ENCODE assay signal across 16 cellular contexts in the genomic region with DNA sequence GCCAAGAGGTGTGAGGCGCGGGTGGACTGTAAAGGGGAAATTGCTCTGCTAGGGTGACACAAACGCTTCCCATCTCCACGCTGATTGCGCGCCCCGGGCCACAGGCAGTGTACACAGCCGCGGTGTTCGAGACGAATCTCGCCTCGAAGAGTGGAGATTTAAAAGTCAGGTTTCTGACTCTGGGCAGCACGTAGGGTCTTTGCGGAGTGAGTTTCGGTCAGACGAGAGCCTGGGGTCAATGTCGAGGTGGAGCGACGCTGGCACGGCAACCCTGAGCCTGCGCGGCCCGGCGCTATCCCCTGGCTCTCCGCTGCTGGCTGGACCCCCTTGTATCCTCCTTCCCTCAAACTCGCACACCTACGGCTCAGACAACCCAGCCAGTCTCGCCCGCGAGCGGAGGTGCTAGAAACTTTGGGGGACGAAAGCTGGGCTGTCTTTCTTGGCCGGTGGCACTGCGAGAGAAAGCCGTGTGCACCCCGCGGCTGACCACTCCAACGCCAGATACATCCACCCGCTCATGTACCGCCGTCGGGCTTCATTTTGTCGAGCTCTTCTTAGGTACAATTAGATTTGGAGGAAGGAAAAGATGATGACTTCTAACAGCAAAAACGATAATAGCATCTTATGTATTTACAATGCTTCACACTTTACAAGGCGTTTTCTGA.
DNase-seq lines count a peak whose midpoint lies in the region; ATAC-seq and TF ChIP-seq lines count a peak whose summit lies in the region.
"Had no signal": no experiment of that assay in that cellular context is flagged by ENCODE, and none has a peak within 500 bp of the region (broad histone marks: within the 10 kb centered on the region; RNA-seq: fewer than 3 reads in every experiment).

No MANE protein-coding gene starts in this region.

- no peak for ATAC-seq in GM18873 (IDR thresholded peaks at IDR 0.05; ENCODE audit: low FRiP score, unreplicated experiment)
- ATAC-seq in HG03159 (IDR thresholded peaks at IDR 0.05; ENCODE audit: unreplicated experiment) = no peak
- ATAC-seq: heart right ventricle; left ventricle myocardium superior; naive thymus-derived CD8-positive, alpha-beta T cell had no signal

- no peaks in the 10 kb centered on the region for H3K9me3 Mint-ChIP-seq in nephron progenitor cell
- H3K9me3 Mint-ChIP-seq: naive thymus-derived CD8-positive, alpha-beta T cell had no signal

- no peak overlapping the region for H3K27ac Mint-ChIP-seq in nephron progenitor cell
- H3K27ac Mint-ChIP-seq: naive thymus-derived CD8-positive, alpha-beta T cell had no signal

- peaks cover 53% of the 10 kb centered on the region for H3K4me1 Mint-ChIP-seq in nephron progenitor cell

- TF ChIP-seq CTCF in nephron progenitor cell (IDR thresholded peaks at IDR 0.05) = no peak

- H3K27me3 Mint-ChIP-seq in nephron progenitor cell (ENCODE audit: low read depth, poor library complexity) = peaks cover 100% of the 10 kb centered on the region

- no peaks in the 10 kb centered on the region for H3K36me3 Mint-ChIP-seq in nephron progenitor cell (ENCODE audit: low read depth)
- H3K36me3 Mint-ChIP-seq: naive thymus-derived CD8-positive, alpha-beta T cell had no signal

- DNase-seq in NCI-H748 (lab: John Stamatoyannopoulos, UW; ENCODE audit: unreplicated experiment) = peak; percentile 56
- no peak for DNase-seq in NCI-H748 treated with DMSO at 0.1 percent for 48 hours (lab: John Stamatoyannopoulos, UW)
- DNase-seq in COLO668 (lab: John Stamatoyannopoulos, UW; ENCODE audit: unreplicated experiment) = peak; percentile 58
- DNase-seq in astrocyte of the hippocampus (ENCODE audit: low read depth, low spot score) = peak; percentile 16
- peak; percentile 31 for DNase-seq in nephron progenitor cell
- no peak for DNase-seq in GM03348 (ENCODE audit: low spot score)
- DNase-seq: adrenal gland; GOT3; heart right ventricle; Kasumi-1; left ventricle myocardium superior; naive thymus-derived CD8-positive, alpha-beta T cell; NCI-H1694; T1000 had no signal

- peak overlapping the region; percentile 76 for H3K4me3 Mint-ChIP-seq in nephron progenitor cell

Comparison
In these comparisons a context has a peak if more than half of its experiments do, and no peak if none do; other contexts are left out.
1. DNase-seq: peak in NCI-H748 (single experiment), COLO668 (single experiment), astrocyte of the hippocampus (single experiment) and nephron progenitor cell (single experiment); none in NCI-H748 treated with DMSO at 0.1 percent for 48 hours (single experiment) and GM03348 (single experiment).